ENCODE assay signal across 1 cellular context in genomic region chr18:7749510-7749981, GRCh38.
TF ChIP-seq lines count a peak whose summit lies in the region.

No MANE protein-coding gene starts in this region.

TF ChIP-seq in endothelial cell of umbilical vein, 7 proteins besides CTCF, POLR2A, EP300 and RAD21:
- TF ChIP-seq GATA2 (IDR thresholded peaks at IDR 0.05; ENCODE audit: insufficient read depth, insufficient read length, low read depth, low read length), result no peak
- TF ChIP-seq MAX (IDR thresholded peaks at IDR 0.05; ENCODE audit: insufficient read depth, insufficient read length), result no peak
- TF ChIP-seq EZH2 (IDR thresholded peaks at IDR 0.05; ENCODE audit: borderline replicate concordance, low read depth, low read length, severe bottlenecking), result no peak
- TF ChIP-seq JUN (IDR thresholded peaks at IDR 0.05; ENCODE audit: borderline replicate concordance, insufficient read depth, insufficient read length, low read depth), result no peak
- TF ChIP-seq FOS (IDR thresholded peaks at IDR 0.05; ENCODE audit: borderline replicate concordance, insufficient read depth, low read length), result no peak
- TF ChIP-seq MYC (IDR thresholded peaks at IDR 0.05; ENCODE audit: low read depth, low read length), result no peak
- no peak for TF ChIP-seq POLR2AphosphoS5 (IDR thresholded peaks at IDR 0.05; ENCODE audit: insufficient read depth, low read depth, low read length)
